10 cellular contexts compared by ENCODE assay signal in genomic region chr19:10518444-10519361, GRCh38. TPM values are rescaled to one million over a fixed set of nuclear protein-coding genes. Genes with fewer than 3 reads are reported as not detected.
DNase-seq lines count a peak whose midpoint lies in the region; ATAC-seq and TF ChIP-seq lines count a peak whose summit lies in the region.
"Had no signal": no experiment of that assay in that cellular context is flagged by ENCODE, and none has a peak within 500 bp of the region (broad histone marks: within the 10 kb centered on the region; RNA-seq: fewer than 3 reads in every experiment).

No MANE protein-coding gene starts in this region.

- H3K36me3 ChIP-seq in iPS-15b (ENCODE audit: control insufficient read depth, insufficient read depth, low read length): no peaks in the 10 kb centered on the region
- H3K36me3 ChIP-seq in suprapubic skin: peaks cover 11% of the 10 kb centered on the region

- TF ChIP-seq CTCF in suprapubic skin (IDR thresholded peaks at IDR 0.05): no peak

- H3K36me3 Mint-ChIP-seq in activated T-cell treated with anti-CD3 and anti-CD28 coated beads, Interleukin-2, amount 50 U/mL, for 72 hours (ENCODE audit: insufficient read depth in 2 of 2): no peaks in the 10 kb centered on the region
- no peaks in the 10 kb centered on the region for H3K36me3 Mint-ChIP-seq in T-helper 2 cell treated with Interferon-gamma antibody and Interleukin-4, amounts not matched to agents 5 μg/mL and 100 μg/mL, for 36 hours (ENCODE audit: low read depth)

- H3K4me1 ChIP-seq in iPS-15b (ENCODE audit: control insufficient read depth, insufficient read depth, low read length) (no peaks in the 10 kb centered on the region), suprapubic skin (peaks cover 57% of the 10 kb centered on the region)

- H3K4me3 ChIP-seq in iPS-15b (ENCODE audit: low read depth, low read length) (peak overlapping the region; percentile 76), suprapubic skin (peak overlapping the region; percentile 58)

- H3K9ac ChIP-seq in iPS-15b (ENCODE audit: low read depth, low read length): no peak overlapping the region

- H3K27ac ChIP-seq in suprapubic skin: peak overlapping the region; percentile 78

- H3K27ac Mint-ChIP-seq in activated T-cell treated with anti-CD3 and anti-CD28 coated beads, Interleukin-2, amount 50 U/mL, for 72 hours: no peak overlapping the region
- H3K27ac Mint-ChIP-seq in T-helper 2 cell treated with Interferon-gamma antibody and Interleukin-4, amounts not matched to agents 5 μg/mL and 100 μg/mL, for 36 hours: no peak overlapping the region

- WGBS in suprapubic skin: 14% methylated on average over 18 of the region's 33 CpGs

- H3K27me3 ChIP-seq in iPS-15b (ENCODE audit: control insufficient read depth, insufficient read depth, low read length): peaks cover 58% of the 10 kb centered on the region
- peaks cover 58% of the 10 kb centered on the region for H3K27me3 ChIP-seq in suprapubic skin

- peaks cover 47% of the 10 kb centered on the region for H3K27me3 Mint-ChIP-seq in activated T-cell treated with anti-CD3 and anti-CD28 coated beads, Interleukin-2, amount 50 U/mL, for 72 hours (ENCODE audit: low read depth)
- H3K27me3 Mint-ChIP-seq in T-helper 2 cell treated with Interferon-gamma antibody and Interleukin-4, amounts not matched to agents 5 μg/mL and 100 μg/mL, for 36 hours (ENCODE audit: low read depth): peaks cover 58% of the 10 kb centered on the region

- H3K9me3 ChIP-seq in iPS-15b (ENCODE audit: control insufficient read depth, insufficient read depth, low read length) (no peaks in the 10 kb centered on the region), suprapubic skin (no peaks in the 10 kb centered on the region)

- ATAC-seq in activated T-cell treated with anti-CD3 and anti-CD28 coated beads, Interleukin-2, amount 50 U/mL, for 72 hours (replicated peaks in 1 of 2): no peak

- peak overlapping the region; percentile 76 to 82 for H3K4me3 Mint-ChIP-seq in activated T-cell treated with anti-CD3 and anti-CD28 coated beads, Interleukin-2, amount 50 U/mL, for 72 hours
- peak overlapping the region; percentile 55 for H3K4me3 Mint-ChIP-seq in T-helper 2 cell treated with Interferon-gamma antibody and Interleukin-4, amounts not matched to agents 5 μg/mL and 100 μg/mL, for 36 hours

- DNase-seq in activated T-cell treated with anti-CD3 and anti-CD28 coated beads, Interleukin-2, amount 50 U/mL, for 72 hours: no peak
- no peak for DNase-seq in activated T-cell treated with anti-CD3 and anti-CD28 coated beads, Interleukin-2, amount 50 U/mL, for 1 hour
- DNase-seq in T-helper 2 cell treated with Interferon-gamma antibody and Interleukin-4, amounts not matched to agents 5 μg/mL and 100 μg/mL, for 36 hours (ENCODE audit: low spot score): no peak
- DNase-seq in suprapubic skin (ENCODE audit: low spot score in 2 of 2) (no peak), HCEC 1CT (no peak), cerebellar cortex (ENCODE audit: low spot score) (no peak)
- no peak for DNase-seq in effector CD4-positive, alpha-beta T cell
- DNase-seq: erythroblast, occipital lobe had no signal

- H3K9me3 Mint-ChIP-seq in activated T-cell treated with anti-CD3 and anti-CD28 coated beads, Interleukin-2, amount 50 U/mL, for 72 hours: no peaks in the 10 kb centered on the region
- no peaks in the 10 kb centered on the region for H3K9me3 Mint-ChIP-seq in T-helper 2 cell treated with Interferon-gamma antibody and Interleukin-4, amounts not matched to agents 5 μg/mL and 100 μg/mL, for 36 hours

- no peak for TF ChIP-seq POLR2A in suprapubic skin (IDR thresholded peaks at IDR 0.05)

- peaks cover 26% of the 10 kb centered on the region for H3K4me1 Mint-ChIP-seq in activated T-cell treated with anti-CD3 and anti-CD28 coated beads, Interleukin-2, amount 50 U/mL, for 72 hours (ENCODE audit: low read depth)
- peaks cover 20% of the 10 kb centered on the region for H3K4me1 Mint-ChIP-seq in T-helper 2 cell treated with Interferon-gamma antibody and Interleukin-4, amounts not matched to agents 5 μg/mL and 100 μg/mL, for 36 hours (ENCODE audit: low read depth)

- TF ChIP-seq EP300 in suprapubic skin (IDR thresholded peaks at IDR 0.05): no peak

RNA-seq across cellular contexts. Expression of gene S1PR5, which starts 1.5 kb away (rescaled TPM):
- total RNA-seq in activated T-cell treated with anti-CD3 and anti-CD28 coated beads, Interleukin-2, amount 50 U/mL, for 72 hours: 1 to 10 TPM in 1 of 2 donors, under 1 TPM in 1; 0.19 to 1.8 TPM
- 10 to 100 TPM; 19.2 to 63.8 (median 26.8) TPM for total RNA-seq in suprapubic skin

RNA-seq across cellular contexts. Expression of gene KEAP1, which starts 15.5 kb away (rescaled TPM):
- 10 to 100 TPM; 65.2 to 70.7 TPM for total RNA-seq in activated T-cell treated with anti-CD3 and anti-CD28 coated beads, Interleukin-2, amount 50 U/mL, for 72 hours
- total RNA-seq in suprapubic skin: 10 to 100 TPM; 44.3 to 75.8 (median 69.9) TPM

RNA-seq across cellular contexts. Expression of gene ATG4D, which starts 25.0 kb away (rescaled TPM):
- 10 to 100 TPM; 35.4 to 37.0 TPM for total RNA-seq in activated T-cell treated with anti-CD3 and anti-CD28 coated beads, Interleukin-2, amount 50 U/mL, for 72 hours
- 10 to 100 TPM; 52.2 to 80.8 (median 63.6) TPM for total RNA-seq in suprapubic skin

RNA-seq across cellular contexts. Expression of gene KRI1, which starts 47.1 kb away (rescaled TPM):
- 10 to 100 TPM; 48.4 to 61.7 TPM for total RNA-seq in activated T-cell treated with anti-CD3 and anti-CD28 coated beads, Interleukin-2, amount 50 U/mL, for 72 hours
- 10 to 100 TPM; 19.1 to 46.9 (median 24.5) TPM for total RNA-seq in suprapubic skin

RNA-seq across cellular contexts. Expression of gene CDKN2D, which starts 50.1 kb away (rescaled TPM):
- total RNA-seq in activated T-cell treated with anti-CD3 and anti-CD28 coated beads, Interleukin-2, amount 50 U/mL, for 72 hours: 10 to 100 TPM; 69.6 to 72.8 TPM
- 10 to 100 TPM in 2 of 4 donors, 1 to 10 TPM in 2; 8.9 to 11.6 (median 10.3) TPM for total RNA-seq in suprapubic skin

Comparison
In these comparisons a context has a peak if more than half of its experiments do, and no peak if none do; other contexts are left out.
1. RNA of gene S1PR5, which starts 1.5 kb away (total RNA-seq): 19.2 to 63.8 TPM in suprapubic skin; 0.19 to 1.8 TPM in activated T-cell treated with anti-CD3 and anti-CD28 coated beads, Interleukin-2, amount 50 U/mL, for 72 hours; every median in the first group is over 4 times any median in the second.